ENCODE assay signal across 10 cellular contexts in genomic region chr12:11778703-11779102, GRCh38.
DNase-seq lines count a peak whose midpoint lies in the region; ATAC-seq and TF ChIP-seq lines count a peak whose summit lies in the region.
"Had no signal": no experiment of that assay in that cellular context is flagged by ENCODE, and none has a peak within 500 bp of the region (broad histone marks: within the 10 kb centered on the region; RNA-seq: fewer than 3 reads in every experiment).

No MANE protein-coding gene starts in this region.

- no peak overlapping the region for H2AFZ ChIP-seq in ACC112 (ENCODE audit: low read length, unreplicated experiment)

- peaks cover 40% of the 10 kb centered on the region for H3K4me1 Mint-ChIP-seq in nephron

- no peaks in the 10 kb centered on the region for H3K36me3 ChIP-seq in ACC112 (ENCODE audit: insufficient read depth, low read length)
- no peaks in the 10 kb centered on the region for H3K36me3 ChIP-seq in HAP-1 (replicated peaks)
- H3K36me3 ChIP-seq in ascending aorta: no peaks in the 10 kb centered on the region

- peaks cover 3% of the 10 kb centered on the region for H3K36me3 Mint-ChIP-seq in nephron (ENCODE audit: low read depth)

- H3K4me3 Mint-ChIP-seq in nephron: no peak overlapping the region

- no peak for ATAC-seq in HG03159 (IDR thresholded peaks at IDR 0.05; ENCODE audit: unreplicated experiment)

- TF ChIP-seq CTCF in ascending aorta (IDR thresholded peaks at IDR 0.05): no peak
- TF ChIP-seq CTCF in nephron (IDR thresholded peaks at IDR 0.05; ENCODE audit: unreplicated experiment in 3 of 3): no peak

- in situ Hi-C loops in HAP-1 (cut with MboI; ENCODE audit: low sequenced_read_pairs): no loop called here

- no peaks in the 10 kb centered on the region for H3K9me3 ChIP-seq in HAP-1
- no peaks in the 10 kb centered on the region for H3K9me3 ChIP-seq in ascending aorta

- H3K9me3 Mint-ChIP-seq in nephron: no peaks in the 10 kb centered on the region

- H3K27ac Mint-ChIP-seq in nephron: peak overlapping the region in 2 of 3 experiments; percentile 68 to 81

- H3K27ac ChIP-seq in ACC112 (ENCODE audit: low read depth, low read length) (peak overlapping the region; percentile 56), ascending aorta (peak overlapping the region; percentile 88 to 89)
- H3K27ac ChIP-seq: C4-2B had no signal

- no peaks in the 10 kb centered on the region for H3K27me3 Mint-ChIP-seq in nephron (ENCODE audit: low read depth)

- H3K27me3 ChIP-seq in ACC112 (ENCODE audit: insufficient read depth, low read length) (no peaks in the 10 kb centered on the region), HAP-1 (ENCODE audit: low read depth) (no peaks in the 10 kb centered on the region), ascending aorta (no peaks in the 10 kb centered on the region)

- no peaks in the 10 kb centered on the region for H3K79me2 ChIP-seq in ACC112 (ENCODE audit: control insufficient read depth, insufficient read depth, low read length, unreplicated experiment)

- intact Hi-C loops in ascending aorta (cut with DNase I): loop anchor here (2.0 kb wide), 1 partner anchor 16 kb away; no protein-coding TSS in a partner anchor

- H3K4me1 ChIP-seq in ACC112 (ENCODE audit: control insufficient read depth, insufficient read depth, low read length, unreplicated experiment) (peaks cover 12% of the 10 kb centered on the region), HAP-1 (peaks cover 23% of the 10 kb centered on the region), ascending aorta (peaks cover 25 to 65% of the 10 kb centered on the region in 2 donors)

- H3K4me3 ChIP-seq in ACC112 (ENCODE audit: low read depth, low read length): no peak overlapping the region
- H3K4me3 ChIP-seq in HAP-1: no peak overlapping the region
- H3K4me3 ChIP-seq in ascending aorta: peak overlapping the region in 1 of 2 donors; percentile 28

- DNase-seq in HAP-1 (ENCODE audit: low spot score in 2 of 2): peak; percentile 66 to 90
- no peak for DNase-seq in ascending aorta (ENCODE audit: low spot score in 2 of 2)
- no peak for DNase-seq in mucosa of gallbladder (ENCODE audit: low spot score)
- no peak for DNase-seq in cerebellum (ENCODE audit: low spot score)
- no peak for DNase-seq in activated CD8-positive, alpha-beta memory T cell treated with anti-CD3 and anti-CD28 coated beads, Interleukin-2, amount 50 U/mL, for 4 hours
- DNase-seq: stimulated activated CD4-positive, alpha-beta T cell treated with anti-CD3 and anti-CD28 coated beads, Interleukin-1b, Interleukin-23, amount 100 ng/mL, for 48 hours had no signal

Comparison
In these comparisons a context has a peak if more than half of its experiments do, and no peak if none do; other contexts are left out.
1. DNase-seq: peak in HAP-1 (2 of 2); none in ascending aorta (0 of 2), mucosa of gallbladder (single experiment), cerebellum (single experiment) and activated CD8-positive, alpha-beta memory T cell treated with anti-CD3 and anti-CD28 coated beads, Interleukin-2, amount 50 U/mL, for 4 hours (single experiment).